In the genomic region with DNA sequence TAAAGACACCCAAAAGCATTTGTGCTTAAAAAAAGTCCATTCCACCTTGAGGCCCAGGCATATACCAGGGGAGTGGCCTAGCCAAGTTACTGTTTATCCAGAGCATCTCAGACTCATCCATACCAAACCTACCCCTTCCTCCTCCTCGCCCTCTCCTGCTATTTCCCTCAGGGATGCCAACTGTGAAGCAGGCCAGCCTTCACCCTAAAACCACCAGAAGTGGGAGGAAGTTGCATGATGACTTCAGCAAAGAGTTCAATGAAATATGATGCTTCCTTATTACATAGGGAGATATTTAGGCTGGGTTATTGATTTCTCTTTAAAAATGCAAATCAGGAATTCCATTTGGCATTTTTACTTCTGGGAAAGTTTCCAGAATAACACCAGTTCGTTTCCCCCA, we compare ENCODE assay signal across 19 cellular contexts. TPM values are rescaled to one million over a fixed set of nuclear protein-coding genes. Genes with fewer than 3 reads are reported as not detected.
DNase-seq lines count a peak whose midpoint lies in the region; ATAC-seq and TF ChIP-seq lines count a peak whose summit lies in the region.
"Had no signal": no experiment of that assay in that cellular context is flagged by ENCODE, and none has a peak within 500 bp of the region (broad histone marks: within the 10 kb centered on the region; RNA-seq: fewer than 3 reads in every experiment).

No MANE protein-coding gene starts in this region.

- H3K36me3 Mint-ChIP-seq in Calu3 (ENCODE audit: insufficient read depth, unreplicated experiment), result no peaks in the 10 kb centered on the region
- H3K36me3 Mint-ChIP-seq in mesothelial cell of epicardium, result no peaks in the 10 kb centered on the region
- H3K36me3 Mint-ChIP-seq: activated naive CD8-positive, alpha-beta T cell; memory B cell had no signal

- no peak overlapping the region for H3K4me3 ChIP-seq in RWPE2 (ENCODE audit: severe bottlenecking)
- H3K4me3 ChIP-seq: hepatocyte, sigmoid colon had no signal

- no peaks in the 10 kb centered on the region for H3K9me3 Mint-ChIP-seq in Calu3 (ENCODE audit: low read depth, unreplicated experiment)
- no peaks in the 10 kb centered on the region for H3K9me3 Mint-ChIP-seq in mesothelial cell of epicardium
- H3K9me3 Mint-ChIP-seq: memory B cell had no signal

- CTCF ChIA-PET in Calu3 (lab: Charles Lee), result no interaction called here

- H3K4me1 ChIP-seq in RWPE2 (ENCODE audit: insufficient read depth, poor library complexity, severe bottlenecking), result no peaks in the 10 kb centered on the region

- peak; percentile 57; the same call in 2 of the 3 replicates for ATAC-seq in RWPE2 (ENCODE audit: low read depth)

- H3K27me3 Mint-ChIP-seq in Calu3 (ENCODE audit: unreplicated experiment) (no peaks in the 10 kb centered on the region), mesothelial cell of epicardium (ENCODE audit: low read depth) (no peaks in the 10 kb centered on the region)

- no peaks in the 10 kb centered on the region for H3K9me3 ChIP-seq in RWPE2 (ENCODE audit: severe bottlenecking)
- H3K9me3 ChIP-seq: sigmoid colon, testis had no signal

- no peaks in the 10 kb centered on the region for H3K36me3 ChIP-seq in RWPE2 (ENCODE audit: low read depth)
- H3K36me3 ChIP-seq: sigmoid colon had no signal

- H3K27ac Mint-ChIP-seq in Calu3 (ENCODE audit: unreplicated experiment) (peak overlapping the region; percentile 19), mesothelial cell of epicardium (peak overlapping the region; percentile 62)
- H3K27ac Mint-ChIP-seq: activated naive CD8-positive, alpha-beta T cell; memory B cell had no signal

- no peak overlapping the region for H3K4me3 Mint-ChIP-seq in Calu3 (ENCODE audit: low read depth, unreplicated experiment)
- no peak overlapping the region for H3K4me3 Mint-ChIP-seq in mesothelial cell of epicardium
- H3K4me3 Mint-ChIP-seq: activated naive CD8-positive, alpha-beta T cell; memory B cell had no signal

- H3K27ac ChIP-seq in RWPE2 (ENCODE audit: poor library complexity, severe bottlenecking), result no peak overlapping the region
- H3K27ac ChIP-seq: hepatocyte, sigmoid colon, testis had no signal

- BruUV-seq in Calu3 (replicated peaks; lab: Mats Ljungman, UMichigan), result no TSS peak

- no peaks in the 10 kb centered on the region for H3K27me3 ChIP-seq in RWPE2 (ENCODE audit: insufficient read depth, poor library complexity, severe bottlenecking)
- H3K27me3 ChIP-seq: hepatocyte, testis had no signal

- peak; percentile 60 for DNase-seq in Calu3
- DNase-seq in HK-2 (ENCODE audit: unreplicated experiment), result peak; percentile 6
- no peak for DNase-seq in RWPE2 (ENCODE audit: low spot score)
- no peak for DNase-seq in mesothelial cell of epicardium (ENCODE audit: low spot score in 2 of 2, unreplicated experiment in 2 of 2)
- no peak for DNase-seq in putamen (ENCODE audit: low spot score)
- DNase-seq in NCI-H510A treated with DMSO at 0.1 percent for 48 hours (lab: John Stamatoyannopoulos, UW), result no peak
- no peak for DNase-seq in GM20000 (ENCODE audit: low spot score)
- DNase-seq: activated CD4-positive, alpha-beta T cell treated with anti-CD3 and anti-CD28 coated beads, Interleukin-2, amount 50 U/mL, for 48 hours; activated T-cell treated with anti-CD3 and anti-CD28 coated beads, Interleukin-2, amount 50 U/mL, for 1 hour; C1 segment of cervical spinal cord; DMS153; effector CD4-positive, alpha-beta T cell; NCI-H146; sigmoid colon; stimulated activated CD4-positive, alpha-beta T cell treated with anti-CD3 and anti-CD28 coated beads, Interleukin-4, amount 100 ng/mL, for 1 hour; testis had no signal

- TF ChIP-seq CTCF in Calu3 (IDR thresholded peaks at IDR 0.05; ENCODE audit: unreplicated experiment), result no peak
- no peak for TF ChIP-seq CTCF in RWPE2 (IDR thresholded peaks at IDR 0.05; ENCODE audit: poor library complexity, severe bottlenecking)
- no peak for TF ChIP-seq CTCF in mesothelial cell of epicardium (IDR thresholded peaks at IDR 0.05; ENCODE audit: unreplicated experiment)
- TF ChIP-seq CTCF in GM20000 (IDR thresholded peaks at IDR 0.05; ENCODE audit: extremely low read depth, missing control alignments), result no peak

- intact Hi-C loops in Calu3 (cut with micrococcal nuclease; ENCODE audit: unreplicated experiment), result loop anchor here (5.0 to 10.0 kb wide), 4 partner anchors 258 to 980 kb away; partner anchors contain the start of genes ANKS1A, PACSIN1 and TAF11

- peaks cover 50% of the 10 kb centered on the region for H3K4me1 Mint-ChIP-seq in Calu3 (ENCODE audit: low read depth, unreplicated experiment)
- peaks cover 36% of the 10 kb centered on the region for H3K4me1 Mint-ChIP-seq in mesothelial cell of epicardium

RNA-seq across cellular contexts. Expression of gene TCP11, which starts 1.4 kb away (rescaled TPM):
- total RNA-seq in Calu3 (2022), result not detected in 2 replicates
- total RNA-seq in mesothelial cell of epicardium, result 0.20 to 0.24 TPM (median 0.20 TPM) in 3 replicates
- total RNA-seq: hepatocyte had no signal

Comparison
In these comparisons a context has a peak if more than half of its experiments do, and no peak if none do; other contexts are left out.
1. DNase-seq: peak in Calu3 (single experiment) and HK-2 (single experiment); none in RWPE2 (single experiment), mesothelial cell of epicardium (0 of 2), putamen (single experiment), NCI-H510A treated with DMSO at 0.1 percent for 48 hours (single experiment) and GM20000 (single experiment).